ENCODE assay signal across 7 cellular contexts in genomic region chr4:89308161-89308500, GRCh38. TPM values are rescaled to one million over a fixed set of nuclear protein-coding genes. Genes with fewer than 3 reads are reported as not detected.
DNase-seq lines count a peak whose midpoint lies in the region; ATAC-seq, FAIRE-seq and TF ChIP-seq lines count a peak whose summit lies in the region.

No MANE protein-coding gene starts in this region.

- H3K4me1 ChIP-seq in left ventricle myocardium inferior (peaks cover 35% of the 10 kb centered on the region), small intestine (ENCODE audit: control insufficient read depth in 2 of 2, insufficient read depth in 1 of 2, low read depth in 1 of 2, low read length in 1 of 2) (peaks cover 3 to 6% of the 10 kb centered on the region in 2 donors)

- H3K36me3 ChIP-seq in left ventricle myocardium inferior (no peaks in the 10 kb centered on the region), small intestine (ENCODE audit: control insufficient read depth in 2 of 2, insufficient read depth in 2 of 2, low read length in 2 of 2) (no peaks in the 10 kb centered on the region)

- peak overlapping the region; percentile 96 for H3K4me3 Mint-ChIP-seq in T-helper 2 cell treated with Interferon-gamma antibody and Interleukin-4, amounts not matched to agents 5 μg/mL and 100 μg/mL, for 36 hours

- 11 to 17% (median 12%) methylated on average over 5 to 6 of the region's 6 CpGs for WGBS in small intestine, 3 donors

- H3K4me3 ChIP-seq in left ventricle myocardium inferior = peak overlapping the region; percentile 86
- H3K4me3 ChIP-seq in small intestine (ENCODE audit: low read depth in 1 of 2, low read length in 2 of 2) = peak overlapping the region; percentile 82 to 88

- ATAC-seq in HG02610 (IDR thresholded peaks at IDR 0.05; ENCODE audit: unreplicated experiment) (peak; percentile 2), GM19455 (IDR thresholded peaks at IDR 0.05; ENCODE audit: unreplicated experiment) (no peak), HG02571 (IDR thresholded peaks at IDR 0.05; ENCODE audit: unreplicated experiment) (no peak)

- H3K27ac ChIP-seq in left ventricle myocardium inferior (replicated peaks) (peak overlapping the region; percentile 85), small intestine (ENCODE audit: low read depth in 1 of 2, low read length in 1 of 2) (peak overlapping the region; percentile 17 to 69)

- intact Hi-C loops in left ventricle myocardium inferior (cut with micrococcal nuclease) = no loop called here

- no peak for FAIRE-seq in small intestine (lab: Jason Lieb, UNC)

- no peak for DNase-seq in T-helper 2 cell treated with Interferon-gamma antibody and Interleukin-4, amounts not matched to agents 5 μg/mL and 100 μg/mL, for 36 hours (ENCODE audit: low spot score)
- DNase-seq in left ventricle myocardium inferior = no peak
- peak; percentile 38 for DNase-seq in small intestine
- no peak for DNase-seq in mesenteric fat pad (ENCODE audit: low spot score)

- no peaks in the 10 kb centered on the region for H3K27me3 Mint-ChIP-seq in T-helper 2 cell treated with Interferon-gamma antibody and Interleukin-4, amounts not matched to agents 5 μg/mL and 100 μg/mL, for 36 hours (ENCODE audit: low read depth)

- peaks cover 30% of the 10 kb centered on the region for H3K36me3 Mint-ChIP-seq in T-helper 2 cell treated with Interferon-gamma antibody and Interleukin-4, amounts not matched to agents 5 μg/mL and 100 μg/mL, for 36 hours (ENCODE audit: low read depth)

- H3K9me3 Mint-ChIP-seq in T-helper 2 cell treated with Interferon-gamma antibody and Interleukin-4, amounts not matched to agents 5 μg/mL and 100 μg/mL, for 36 hours = no peaks in the 10 kb centered on the region

- no peaks in the 10 kb centered on the region for H3K9me3 ChIP-seq in left ventricle myocardium inferior (replicated peaks)
- H3K9me3 ChIP-seq in small intestine (ENCODE audit: control insufficient read depth, low read depth) = no peaks in the 10 kb centered on the region

- peak overlapping the region; percentile 37 for H3K27ac Mint-ChIP-seq in T-helper 2 cell treated with Interferon-gamma antibody and Interleukin-4, amounts not matched to agents 5 μg/mL and 100 μg/mL, for 36 hours

- no peak for TF ChIP-seq CTCF in left ventricle myocardium inferior (IDR thresholded peaks at IDR 0.05; ENCODE audit: borderline replicate concordance)

- peaks cover 50% of the 10 kb centered on the region for H3K4me1 Mint-ChIP-seq in T-helper 2 cell treated with Interferon-gamma antibody and Interleukin-4, amounts not matched to agents 5 μg/mL and 100 μg/mL, for 36 hours (ENCODE audit: low read depth)

- peaks cover 7% of the 10 kb centered on the region for H3K27me3 ChIP-seq in left ventricle myocardium inferior (ENCODE audit: low read depth)
- H3K27me3 ChIP-seq in small intestine (ENCODE audit: control insufficient read depth in 2 of 2, insufficient read depth in 2 of 2, low read length in 2 of 2) = no peaks in the 10 kb centered on the region

RNA-seq across cellular contexts. Expression of gene GPRIN3, which starts 0.5 kb away (rescaled TPM):
- 9.0 TPM for total RNA-seq in left ventricle myocardium inferior
- 1 to 10 TPM; 1.4 to 3.7 (median 2.2) TPM for polyA plus RNA-seq in small intestine
- 6.2 TPM for total RNA-seq in mesenteric fat pad
